ENCODE assay signal across 9 cellular contexts in genomic region chr2:170530284-170530745, GRCh38.
DNase-seq lines count a peak whose midpoint lies in the region; ATAC-seq and FAIRE-seq lines count a peak whose summit lies in the region.
"Had no signal": no experiment of that assay in that cellular context is flagged by ENCODE, and none has a peak within 500 bp of the region (broad histone marks: within the 10 kb centered on the region; RNA-seq: fewer than 3 reads in every experiment).

No MANE protein-coding gene starts in this region.

- no peak overlapping the region for H3K4me3 ChIP-seq in neuron (ENCODE audit: low read length)

- FAIRE-seq in endometrium (lab: Jason Lieb, UNC): peak; percentile 92

- H3K27me3 Mint-ChIP-seq in activated T-cell treated with anti-CD3 and anti-CD28 coated beads, Interleukin-2, amount 50 U/mL, for 72 hours (ENCODE audit: low read depth): peaks cover 23% of the 10 kb centered on the region

- H3K4me3 Mint-ChIP-seq in activated T-cell treated with anti-CD3 and anti-CD28 coated beads, Interleukin-2, amount 50 U/mL, for 72 hours: no peak overlapping the region
- H3K4me3 Mint-ChIP-seq: activated naive CD4-positive, alpha-beta T cell treated with anti-CD3 and anti-CD28 coated beads, Interleukin-2, amount 50 U/mL, for 24 hours had no signal

- H3K27ac Mint-ChIP-seq in activated T-cell treated with anti-CD3 and anti-CD28 coated beads, Interleukin-2, amount 50 U/mL, for 72 hours: no peak overlapping the region
- H3K27ac Mint-ChIP-seq: activated naive CD4-positive, alpha-beta T cell treated with anti-CD3 and anti-CD28 coated beads, Interleukin-2, amount 50 U/mL, for 24 hours had no signal

- H3K9me3 ChIP-seq in neuron (ENCODE audit: low read length): no peaks in the 10 kb centered on the region

- H3K4me1 ChIP-seq in neuron (ENCODE audit: insufficient read depth, low read length): no peaks in the 10 kb centered on the region

- peaks cover 4% of the 10 kb centered on the region for H3K27me3 ChIP-seq in neuron (ENCODE audit: insufficient read depth, low read length)

- DNase-seq in ELF-1 (ENCODE audit: low read depth, low spot score) (peak; percentile 59), NCI-H345 treated with DMSO at 0.1 percent for 48 hours (lab: John Stamatoyannopoulos, UW; ENCODE audit: unreplicated experiment) (peak; percentile 97), mesenteric fat pad (ENCODE audit: low spot score) (no peak)
- no peak for DNase-seq in activated T-cell treated with anti-CD3 and anti-CD28 coated beads, Interleukin-2, amount 50 U/mL, for 72 hours

- no peaks in the 10 kb centered on the region for H3K36me3 ChIP-seq in neuron (ENCODE audit: insufficient read depth, low read length)

- no peaks in the 10 kb centered on the region for H3K9me3 Mint-ChIP-seq in activated T-cell treated with anti-CD3 and anti-CD28 coated beads, Interleukin-2, amount 50 U/mL, for 72 hours
- H3K9me3 Mint-ChIP-seq: activated naive CD4-positive, alpha-beta T cell treated with anti-CD3 and anti-CD28 coated beads, Interleukin-2, amount 50 U/mL, for 24 hours had no signal

- ATAC-seq in HG03457 (IDR thresholded peaks at IDR 0.05; ENCODE audit: unreplicated experiment): no peak
- ATAC-seq in HG03521 (IDR thresholded peaks at IDR 0.05; ENCODE audit: unreplicated experiment): no peak
- no peak for ATAC-seq in activated T-cell treated with anti-CD3 and anti-CD28 coated beads, Interleukin-2, amount 50 U/mL, for 72 hours (replicated peaks in 1 of 2)

- no peaks in the 10 kb centered on the region for H3K4me1 Mint-ChIP-seq in activated T-cell treated with anti-CD3 and anti-CD28 coated beads, Interleukin-2, amount 50 U/mL, for 72 hours (ENCODE audit: low read depth)
- H3K4me1 Mint-ChIP-seq: activated naive CD4-positive, alpha-beta T cell treated with anti-CD3 and anti-CD28 coated beads, Interleukin-2, amount 50 U/mL, for 24 hours had no signal

- H2AFZ ChIP-seq in neuron (ENCODE audit: low read depth, low read length): peak overlapping the region; percentile 68

- peaks cover 0 to 3% of the 10 kb centered on the region in 2 donors for H3K36me3 Mint-ChIP-seq in activated T-cell treated with anti-CD3 and anti-CD28 coated beads, Interleukin-2, amount 50 U/mL, for 72 hours (ENCODE audit: insufficient read depth in 2 of 2)

Comparison
In these comparisons a context has a peak if more than half of its experiments do, and no peak if none do; other contexts are left out.
1. DNase-seq: peak in ELF-1 (single experiment) and NCI-H345 treated with DMSO at 0.1 percent for 48 hours (single experiment); none in mesenteric fat pad (single experiment) and activated T-cell treated with anti-CD3 and anti-CD28 coated beads, Interleukin-2, amount 50 U/mL, for 72 hours (0 of 2).